Comparison of ENCODE assay signal across 9 cellular contexts in genomic region chr7:30548762-30549344, GRCh38. TPM values are rescaled to one million over a fixed set of nuclear protein-coding genes. Genes with fewer than 3 reads are reported as not detected.
DNase-seq lines count a peak whose midpoint lies in the region; ATAC-seq, FAIRE-seq and TF ChIP-seq lines count a peak whose summit lies in the region.
"Had no signal": no experiment of that assay in that cellular context is flagged by ENCODE, and none has a peak within 500 bp of the region (broad histone marks: within the 10 kb centered on the region; RNA-seq: fewer than 3 reads in every experiment).

No MANE protein-coding gene starts in this region.

- no peak for TF ChIP-seq POLR2A in NB4 (IDR thresholded peaks at IDR 0.05; ENCODE audit: extremely low read depth, insufficient read length)

- H3K27ac Mint-ChIP-seq in immature natural killer cell: no peak overlapping the region
- H3K27ac Mint-ChIP-seq: T-cell had no signal

- no peaks in the 10 kb centered on the region for H3K27me3 ChIP-seq in bronchial epithelial cell (ENCODE audit: control insufficient read depth, insufficient read depth, low read length)

- DNase-seq in COLO668 (lab: John Stamatoyannopoulos, UW; ENCODE audit: unreplicated experiment) (peak; percentile 77), NB4 (ENCODE audit: low read depth) (peak; percentile 71), SKM-1 (lab: John Stamatoyannopoulos, UW; ENCODE audit: unreplicated experiment) (peak; percentile 17), bronchial epithelial cell (ENCODE audit: low read depth) (peak; percentile 72), immature natural killer cell (peak; percentile 7 to 13 (median 8))
- DNase-seq in stimulated activated CD4-positive, alpha-beta T cell treated with anti-CD3 and anti-CD28 coated beads, Interleukin-15, amount 100 ng/mL, for 24 hours: peak; percentile 56
- DNase-seq in NK-92 treated with Interleukin-12 subunit alpha and Interleukin-12 subunit beta, amount 100 ng/mL, for 24 hours (lab: John Stamatoyannopoulos, UW): no peak

- H3K36me3 Mint-ChIP-seq in immature natural killer cell: peaks cover 13 to 29% (median 14%) of the 10 kb centered on the region in 3 donors

- H3K9me3 Mint-ChIP-seq in immature natural killer cell: peaks cover 0 to 3% (median 0%) of the 10 kb centered on the region in 6 donors
- H3K9me3 Mint-ChIP-seq: T-cell had no signal

- peak; percentile 91 for TF ChIP-seq CTCF in NB4 (IDR thresholded peaks at IDR 0.05; ENCODE audit: low read depth, low read length)
- peak; percentile 78 for TF ChIP-seq CTCF in bronchial epithelial cell (IDR thresholded peaks at IDR 0.05; ENCODE audit: insufficient read depth, low read length, severe bottlenecking)

- peak; percentile 56 for ATAC-seq in GM21390 (IDR thresholded peaks at IDR 0.05; ENCODE audit: unreplicated experiment)

- H3K27me3 Mint-ChIP-seq in immature natural killer cell (ENCODE audit: low read depth in 3 of 3): no peaks in the 10 kb centered on the region
- H3K27me3 Mint-ChIP-seq: T-cell had no signal

- no peaks in the 10 kb centered on the region for H3K36me3 ChIP-seq in bronchial epithelial cell (ENCODE audit: control insufficient read depth, insufficient read depth, low read length)

- no peak overlapping the region for H3K4me3 ChIP-seq in NB4 (ENCODE audit: low read depth, low read length)
- H3K4me3 ChIP-seq in bronchial epithelial cell (ENCODE audit: low read depth, low read length): no peak overlapping the region

- FAIRE-seq in bronchial epithelial cell (lab: Jason Lieb, UNC): no peak

- H3K4me3 Mint-ChIP-seq in immature natural killer cell: no peak overlapping the region
- H3K4me3 Mint-ChIP-seq: T-cell had no signal

- H3K4me1 Mint-ChIP-seq in immature natural killer cell: peaks cover 0 to 3% of the 10 kb centered on the region in 2 donors
- H3K4me1 Mint-ChIP-seq: T-cell had no signal

RNA-seq across cellular contexts. Expression of gene GGCT, which starts 44.2 kb away (rescaled TPM):
- total RNA-seq in bronchial epithelial cell: 57.9 and 67.8 TPM in 2 replicates
- polyA plus RNA-seq in immature natural killer cell: 10 to 100 TPM; 20.3 to 27.2 (median 25.3) TPM

RNA-seq across cellular contexts. Expression of gene GARS1, which starts 45.8 kb away (rescaled TPM):
- total RNA-seq in bronchial epithelial cell: 367 and 431 TPM in 2 replicates
- 10 to 100 TPM; 33.1 to 85.6 (median 75.2) TPM for polyA plus RNA-seq in immature natural killer cell
